In the genomic region with DNA sequence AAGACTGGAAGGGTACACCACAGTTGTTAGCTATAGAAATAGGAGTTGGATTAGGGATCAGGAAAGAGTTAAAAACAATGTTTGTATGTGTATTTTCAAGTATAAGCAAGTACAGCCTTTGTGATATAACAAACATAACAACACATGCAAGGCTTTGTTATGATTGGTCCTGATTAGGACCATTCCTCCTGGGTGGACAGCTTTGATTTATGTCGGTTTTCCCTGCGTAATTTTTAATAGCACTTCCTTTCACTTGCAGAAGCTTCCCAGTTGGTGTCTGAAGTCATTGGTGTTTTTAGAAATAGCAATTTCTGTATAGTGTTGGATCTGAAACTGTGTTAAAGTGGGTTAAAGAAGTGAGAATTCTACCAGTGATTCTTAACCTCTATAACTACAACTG, we compare ENCODE assay signal across 23 cellular contexts. TPM values are rescaled to one million over a fixed set of nuclear protein-coding genes. Genes with fewer than 3 reads are reported as not detected.
DNase-seq lines count a peak whose midpoint lies in the region; ATAC-seq and TF ChIP-seq lines count a peak whose summit lies in the region.
"Had no signal": no experiment of that assay in that cellular context is flagged by ENCODE, and none has a peak within 500 bp of the region (broad histone marks: within the 10 kb centered on the region; RNA-seq: fewer than 3 reads in every experiment).

No MANE protein-coding gene starts in this region.

- H3K4me3 Mint-ChIP-seq in activated naive CD4-positive, alpha-beta T cell treated with anti-CD3 and anti-CD28 coated beads, Interleukin-2, amount 10 ng/mL, durations not matched to agents 7 days and 5 days = no peak overlapping the region
- peak overlapping the region; percentile 39 for H3K4me3 Mint-ChIP-seq in dendritic cell treated with granulocyte-macrophage colony-stimulating factor and Interleukin-4, amounts not matched to agents 40 ng/mL and 50 ng/mL, for 4 days
- H3K4me3 Mint-ChIP-seq in Calu3 (ENCODE audit: low read depth, unreplicated experiment) = no peak overlapping the region
- H3K4me3 Mint-ChIP-seq: CD8-positive, alpha-beta memory T cell had no signal

- ATAC-seq in activated naive CD4-positive, alpha-beta T cell treated with anti-CD3 and anti-CD28 coated beads, Interleukin-2, amount 50 U/mL, for 72 hours = no peak
- no peak for ATAC-seq in GM21825 (IDR thresholded peaks at IDR 0.05; ENCODE audit: unreplicated experiment)
- ATAC-seq: HepG2 had no signal

- no peaks in the 10 kb centered on the region for H3K27me3 Mint-ChIP-seq in activated naive CD4-positive, alpha-beta T cell treated with anti-CD3 and anti-CD28 coated beads, Interleukin-2, amount 10 ng/mL, durations not matched to agents 7 days and 5 days
- no peaks in the 10 kb centered on the region for H3K27me3 Mint-ChIP-seq in dendritic cell treated with granulocyte-macrophage colony-stimulating factor and Interleukin-4, amounts not matched to agents 40 ng/mL and 50 ng/mL, for 4 days
- no peaks in the 10 kb centered on the region for H3K27me3 Mint-ChIP-seq in Calu3 (ENCODE audit: unreplicated experiment)
- H3K27me3 Mint-ChIP-seq: CD8-positive, alpha-beta memory T cell had no signal

- H3K4me1 Mint-ChIP-seq in activated naive CD4-positive, alpha-beta T cell treated with anti-CD3 and anti-CD28 coated beads, Interleukin-2, amount 10 ng/mL, durations not matched to agents 7 days and 5 days = peaks cover 9% of the 10 kb centered on the region
- peaks cover 19% of the 10 kb centered on the region for H3K4me1 Mint-ChIP-seq in dendritic cell treated with granulocyte-macrophage colony-stimulating factor and Interleukin-4, amounts not matched to agents 40 ng/mL and 50 ng/mL, for 4 days (ENCODE audit: low read depth)
- H3K4me1 Mint-ChIP-seq in Calu3 (ENCODE audit: low read depth, unreplicated experiment) = no peaks in the 10 kb centered on the region

- intact Hi-C loops in dendritic cell treated with granulocyte-macrophage colony-stimulating factor and Interleukin-4, amounts not matched to agents 40 ng/mL and 50 ng/mL, for 4 days (cut with micrococcal nuclease) = no loop called here
- intact Hi-C loops in Calu3 (cut with micrococcal nuclease; ENCODE audit: unreplicated experiment) = no loop called here

- no peak for DNase-seq in activated naive CD4-positive, alpha-beta T cell treated with anti-CD3 and anti-CD28 coated beads, Interleukin-2, amount 10 ng/mL, durations not matched to agents 7 days and 5 days
- no peak for DNase-seq in activated naive CD4-positive, alpha-beta T cell treated with anti-CD3 and anti-CD28 coated beads, Interleukin-2, amount 50 U/mL, for 72 hours (ENCODE audit: low spot score in 2 of 2)
- peak; percentile 48 for DNase-seq in left kidney (ENCODE audit: low read depth, low spot score)
- DNase-seq in activated CD8-positive, alpha-beta memory T cell treated with anti-CD3 and anti-CD28 coated beads, Interleukin-2, amount 50 U/mL, for 4 hours = no peak
- no peak for DNase-seq in NCI-H1417 treated with DMSO at 0.1 percent for 48 hours (lab: John Stamatoyannopoulos, UW)
- DNase-seq in Calu3 = no peak
- DNase-seq: AML-193; C1 segment of cervical spinal cord; CD8-positive, alpha-beta memory T cell; DMS53; GDM1; KBM-7; NCI-H1092 treated with DMSO at 0.1 percent for 48 hours; NCI-H146; NCI-H2029 treated with DMSO at 0.1 percent for 48 hours; NCI-H2171; NCI-H345; NCI-H524; NCI-H82; SJCRH30 had no signal

- BruUV-seq in Calu3 (replicated peaks; lab: Mats Ljungman, UMichigan) = no TSS peak

- H3K27ac Mint-ChIP-seq in activated naive CD4-positive, alpha-beta T cell treated with anti-CD3 and anti-CD28 coated beads, Interleukin-2, amount 10 ng/mL, durations not matched to agents 7 days and 5 days = peak overlapping the region; percentile 47
- no peak overlapping the region for H3K27ac Mint-ChIP-seq in activated naive CD4-positive, alpha-beta T cell treated with anti-CD3 and anti-CD28 coated beads, Interleukin-2, amount 50 U/mL, for 72 hours
- peak overlapping the region; percentile 72 for H3K27ac Mint-ChIP-seq in dendritic cell treated with granulocyte-macrophage colony-stimulating factor and Interleukin-4, amounts not matched to agents 40 ng/mL and 50 ng/mL, for 4 days
- no peak overlapping the region for H3K27ac Mint-ChIP-seq in Calu3 (ENCODE audit: unreplicated experiment)

- no peak for TF ChIP-seq CTCF in Calu3 (IDR thresholded peaks at IDR 0.05; ENCODE audit: unreplicated experiment)

- peaks cover 25% of the 10 kb centered on the region for H3K36me3 Mint-ChIP-seq in activated naive CD4-positive, alpha-beta T cell treated with anti-CD3 and anti-CD28 coated beads, Interleukin-2, amount 10 ng/mL, durations not matched to agents 7 days and 5 days
- peaks cover 7 to 13% of the 10 kb centered on the region in 2 donors for H3K36me3 Mint-ChIP-seq in activated naive CD4-positive, alpha-beta T cell treated with anti-CD3 and anti-CD28 coated beads, Interleukin-2, amount 50 U/mL, for 72 hours
- H3K36me3 Mint-ChIP-seq in dendritic cell treated with granulocyte-macrophage colony-stimulating factor and Interleukin-4, amounts not matched to agents 40 ng/mL and 50 ng/mL, for 4 days (ENCODE audit: low read depth) = peaks cover 9% of the 10 kb centered on the region
- peaks cover 5% of the 10 kb centered on the region for H3K36me3 Mint-ChIP-seq in Calu3 (ENCODE audit: insufficient read depth, unreplicated experiment)

- H3K9me3 Mint-ChIP-seq in activated naive CD4-positive, alpha-beta T cell treated with anti-CD3 and anti-CD28 coated beads, Interleukin-2, amount 10 ng/mL, durations not matched to agents 7 days and 5 days = peaks cover 6% of the 10 kb centered on the region
- no peaks in the 10 kb centered on the region for H3K9me3 Mint-ChIP-seq in activated naive CD4-positive, alpha-beta T cell treated with anti-CD3 and anti-CD28 coated beads, Interleukin-2, amount 50 U/mL, for 72 hours
- H3K9me3 Mint-ChIP-seq in dendritic cell treated with granulocyte-macrophage colony-stimulating factor and Interleukin-4, amounts not matched to agents 40 ng/mL and 50 ng/mL, for 4 days = peaks cover 4% of the 10 kb centered on the region
- H3K9me3 Mint-ChIP-seq in Calu3 (ENCODE audit: low read depth, unreplicated experiment) = peaks cover 1% of the 10 kb centered on the region

- CTCF ChIA-PET in activated naive CD4-positive, alpha-beta T cell treated with anti-CD3 and anti-CD28 coated beads, Interleukin-2, amount 10 ng/mL, durations not matched to agents 7 days and 5 days (lab: Charles Lee) = no interaction called here
- CTCF ChIA-PET in Calu3 (lab: Charles Lee) = no interaction called here

RNA-seq across cellular contexts. Expression of a gene that starts 10.0 kb away (rescaled TPM):
- 10 to 100 TPM; 24.5 to 25.3 TPM for total RNA-seq in activated naive CD4-positive, alpha-beta T cell treated with anti-CD3 and anti-CD28 coated beads, Interleukin-2, amount 50 U/mL, for 72 hours
- 36.2 and 43.2 TPM in 2 replicates for total RNA-seq in Calu3 (2022)

Comparison
In these comparisons a context has a peak if more than half of its experiments do, and no peak if none do; other contexts are left out.
1. H3K27ac Mint-ChIP-seq: peak in activated naive CD4-positive, alpha-beta T cell treated with anti-CD3 and anti-CD28 coated beads, Interleukin-2, amount 10 ng/mL, durations not matched to agents 7 days and 5 days (single experiment) and dendritic cell treated with granulocyte-macrophage colony-stimulating factor and Interleukin-4, amounts not matched to agents 40 ng/mL and 50 ng/mL, for 4 days (single experiment); none in activated naive CD4-positive, alpha-beta T cell treated with anti-CD3 and anti-CD28 coated beads, Interleukin-2, amount 50 U/mL, for 72 hours (0 of 2) and Calu3 (single experiment).